14 cellular contexts compared by ENCODE assay signal in genomic region chr12:25677180-25677937, GRCh38.
A peak's percentile ranks its signal among the peaks of the same experiment; 100 is the strongest.
DNase-seq lines count a peak whose midpoint lies in the region; TF ChIP-seq lines count a peak whose summit lies in the region.
"Had no signal": no experiment of that assay in that cellular context is flagged by ENCODE, and none has a peak within 500 bp of the region (broad histone marks: within the 10 kb centered on the region; RNA-seq: fewer than 3 reads in every experiment).

No MANE protein-coding gene starts in this region.

- H4K20me1 ChIP-seq in PC-9 (ENCODE audit: insufficient read depth) = no peaks in the 10 kb centered on the region

- CTCF ChIA-PET in PC-9 (lab: Charles Lee) = no interaction called here

- H3K27ac ChIP-seq in PC-9 (no peak overlapping the region), cardiac muscle cell (no peak overlapping the region), testis (no peak overlapping the region)
- H3K27ac ChIP-seq: neutrophil, vagina had no signal

- 0 out of 2 replicates have a peak overlapping the region, but pooled peaks have one; percentile 13 for H2AFZ ChIP-seq in PC-9

- TF ChIP-seq CTCF in PC-9 (conservative IDR thresholded peaks at IDR 0.05) (no peak), cardiac muscle cell (IDR thresholded peaks at IDR 0.05; ENCODE audit: low read depth, low read length) (peak; percentile 37), testis (IDR thresholded peaks at IDR 0.05) (peak in 1 of 3 experiments; percentile 26)

- DNase-seq in EH (ENCODE audit: low read depth) = peak; percentile 48
- DNase-seq in PC-9 = no peak
- DNase-seq in cardiac muscle cell (ENCODE audit: low read depth in 1 of 2, low spot score in 1 of 2) = peak in 1 of 2 donors; percentile 43
- peak; percentile 38 for DNase-seq in testis
- DNase-seq in A172 (ENCODE audit: low spot score) = no peak
- DNase-seq in HuH-7 (ENCODE audit: low spot score) = no peak
- no peak for DNase-seq in DMS79 treated with DMSO at 0.1 percent for 48 hours (lab: John Stamatoyannopoulos, UW)
- DNase-seq: activated CD4-positive, alpha-beta T cell treated with anti-CD3 and anti-CD28 coated beads for 36 hours; activated naive CD8-positive, alpha-beta T cell treated with anti-CD3 and anti-CD28 coated beads, Interleukin-2, amount 10 ng/mL, durations not matched to agents 7 days and 5 days; immature natural killer cell; NCI-H2171 treated with DMSO at 0.1 percent for 48 hours; stimulated activated naive CD4-positive, alpha-beta T cell had no signal

- H3K9me2 ChIP-seq in PC-9 (ENCODE audit: insufficient read depth) = no peaks in the 10 kb centered on the region

- H3F3A ChIP-seq in PC-9 (ENCODE audit: insufficient read depth, low read depth) = no peaks in the 10 kb centered on the region

- intact Hi-C loops in PC-9 (cut with micrococcal nuclease; ENCODE audit: unreplicated experiment) = no loop called here
- intact Hi-C loops in testis (cut with DNase I; ENCODE audit: low total_unique reads) = no loop called here

- WGBS in testis, 2 donors = 75 to 82% methylated on average over 5 of the region's 5 CpGs

- H3K27me3 ChIP-seq in PC-9 (ENCODE audit: insufficient read depth, low read depth) (no peaks in the 10 kb centered on the region), cardiac muscle cell (no peaks in the 10 kb centered on the region), testis (no peaks in the 10 kb centered on the region)
- H3K27me3 ChIP-seq: neutrophil, vagina had no signal

- H3K36me3 ChIP-seq in PC-9 (ENCODE audit: low read depth) (no peaks in the 10 kb centered on the region), cardiac muscle cell (no peaks in the 10 kb centered on the region), testis (ENCODE audit: low read depth, missing control alignments) (no peaks in the 10 kb centered on the region)
- H3K36me3 ChIP-seq: neutrophil, vagina had no signal

- BruUV-seq in PC-9 (replicated peaks; lab: Mats Ljungman, UMichigan) = no TSS peak

- H3K4me1 ChIP-seq in PC-9 (replicated peaks; ENCODE audit: insufficient read depth) (no peaks in the 10 kb centered on the region), cardiac muscle cell (ENCODE audit: low read depth) (no peaks in the 10 kb centered on the region), testis (no peaks in the 10 kb centered on the region)
- H3K4me1 ChIP-seq: vagina had no signal

- no peak overlapping the region for H3K4me2 ChIP-seq in PC-9

- H3K79me2 ChIP-seq in PC-9 (ENCODE audit: low read depth) = no peaks in the 10 kb centered on the region

- H3K4me3 ChIP-seq in PC-9 (no peak overlapping the region), cardiac muscle cell (no peak overlapping the region), testis (no peak overlapping the region)
- H3K4me3 ChIP-seq: vagina had no signal

- no peaks in the 10 kb centered on the region for H3K9me3 ChIP-seq in PC-9 (ENCODE audit: insufficient read depth, low read depth)
- no peaks in the 10 kb centered on the region for H3K9me3 ChIP-seq in cardiac muscle cell (ENCODE audit: low read depth)
- H3K9me3 ChIP-seq in testis = no peaks in the 10 kb centered on the region
- H3K9me3 ChIP-seq: neutrophil, vagina had no signal

- POLR2A ChIA-PET in PC-9 (lab: Charles Lee; ENCODE audit: unreplicated experiment) = no interaction called here

- TF ChIP-seq POLR2A in testis (IDR thresholded peaks at IDR 0.05) = no peak

Comparison
In these comparisons a context has a peak if more than half of its experiments do, and no peak if none do; other contexts are left out.
1. DNase-seq: peak in EH (single experiment) and testis (single experiment); none in PC-9 (0 of 2), A172 (single experiment), HuH-7 (single experiment) and DMS79 treated with DMSO at 0.1 percent for 48 hours (single experiment).